ENCODE assay signal across 1 cellular context in the genomic region with DNA sequence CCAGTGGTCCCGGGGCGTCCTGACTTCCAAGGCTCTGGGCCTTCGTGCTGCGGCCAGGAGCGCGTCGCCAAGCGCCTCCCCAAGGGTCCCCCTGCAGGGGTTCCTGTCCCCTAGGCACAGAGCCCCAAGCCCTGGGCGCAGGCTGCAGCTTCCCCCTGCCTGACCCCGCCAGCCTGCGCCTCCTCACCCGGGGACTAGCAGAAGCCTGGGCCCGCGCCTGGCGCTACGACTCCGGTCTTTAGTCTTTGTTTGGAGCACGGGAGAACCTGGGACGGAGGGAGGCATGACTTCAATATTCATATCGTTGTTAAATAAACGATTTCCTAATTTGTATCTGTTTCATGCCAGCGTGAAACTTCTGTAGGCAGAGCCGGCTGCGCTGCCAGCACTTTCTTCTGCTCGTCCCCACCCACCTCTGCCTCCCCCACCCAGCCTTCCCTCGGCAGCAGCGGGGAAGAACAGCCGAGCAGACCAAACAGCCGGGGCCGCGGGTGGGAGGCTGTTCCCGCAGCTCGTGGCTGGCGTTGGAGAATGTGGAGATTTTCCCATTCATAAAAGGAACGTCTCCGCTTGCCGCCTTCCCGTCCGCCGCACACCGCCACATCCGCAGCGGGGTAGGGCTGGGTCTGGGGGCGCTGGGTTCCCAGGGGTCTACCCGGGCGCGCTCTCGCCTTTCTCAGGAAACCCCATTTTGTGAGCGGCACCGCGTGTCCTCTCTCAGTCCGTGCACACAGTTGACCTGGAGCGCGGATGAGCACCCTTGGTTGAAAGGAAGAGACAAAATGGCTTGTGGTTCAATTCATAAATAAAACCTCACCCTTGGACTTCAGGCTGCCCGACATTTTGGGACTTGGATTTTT.
TF ChIP-seq lines count a peak whose summit lies in the region.

No MANE protein-coding gene starts in this region.

TF ChIP-seq in K562, 482 proteins besides CTCF, POLR2A, EP300 and RAD21:
- TF ChIP-seq ZNF311 (CRISPR knock-in tag; IDR thresholded peaks at IDR 0.05) = 0 out of 2 replicates have a peak, but pooled peaks have one; percentile 45
- TF ChIP-seq, protein P1, sequence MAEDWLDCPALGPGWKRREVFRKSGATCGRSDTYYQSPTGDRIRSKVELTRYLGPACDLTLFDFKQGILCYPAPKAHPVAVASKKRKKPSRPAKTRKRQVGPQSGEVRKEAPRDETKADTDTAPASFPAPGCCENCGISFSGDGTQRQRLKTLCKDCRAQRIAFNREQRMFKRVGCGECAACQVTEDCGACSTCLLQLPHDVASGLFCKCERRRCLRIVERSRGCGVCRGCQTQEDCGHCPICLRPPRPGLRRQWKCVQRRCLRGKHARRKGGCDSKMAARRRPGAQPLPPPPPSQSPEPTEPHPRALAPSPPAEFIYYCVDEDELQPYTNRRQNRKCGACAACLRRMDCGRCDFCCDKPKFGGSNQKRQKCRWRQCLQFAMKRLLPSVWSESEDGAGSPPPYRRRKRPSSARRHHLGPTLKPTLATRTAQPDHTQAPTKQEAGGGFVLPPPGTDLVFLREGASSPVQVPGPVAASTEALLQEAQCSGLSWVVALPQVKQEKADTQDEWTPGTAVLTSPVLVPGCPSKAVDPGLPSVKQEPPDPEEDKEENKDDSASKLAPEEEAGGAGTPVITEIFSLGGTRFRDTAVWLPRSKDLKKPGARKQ (CRISPR knock-in tag; IDR thresholded peaks at IDR 0.05) = peak; percentile 74; the same call in 1 of the 2 replicates
- no peak for TF ChIP-seq NCOA6 (IDR thresholded peaks at IDR 0.05)
- TF ChIP-seq NR4A1 (CRISPR knock-in tag; IDR thresholded peaks at IDR 0.05) = no peak
- TF ChIP-seq NR4A1 (tag; IDR thresholded peaks at IDR 0.05) = peak; percentile 39; the same call in 1 of the 2 replicates
- no peak for TF ChIP-seq BHLHE40 (IDR thresholded peaks at IDR 0.05; ENCODE audit: low read length)
- TF ChIP-seq, protein P2, sequence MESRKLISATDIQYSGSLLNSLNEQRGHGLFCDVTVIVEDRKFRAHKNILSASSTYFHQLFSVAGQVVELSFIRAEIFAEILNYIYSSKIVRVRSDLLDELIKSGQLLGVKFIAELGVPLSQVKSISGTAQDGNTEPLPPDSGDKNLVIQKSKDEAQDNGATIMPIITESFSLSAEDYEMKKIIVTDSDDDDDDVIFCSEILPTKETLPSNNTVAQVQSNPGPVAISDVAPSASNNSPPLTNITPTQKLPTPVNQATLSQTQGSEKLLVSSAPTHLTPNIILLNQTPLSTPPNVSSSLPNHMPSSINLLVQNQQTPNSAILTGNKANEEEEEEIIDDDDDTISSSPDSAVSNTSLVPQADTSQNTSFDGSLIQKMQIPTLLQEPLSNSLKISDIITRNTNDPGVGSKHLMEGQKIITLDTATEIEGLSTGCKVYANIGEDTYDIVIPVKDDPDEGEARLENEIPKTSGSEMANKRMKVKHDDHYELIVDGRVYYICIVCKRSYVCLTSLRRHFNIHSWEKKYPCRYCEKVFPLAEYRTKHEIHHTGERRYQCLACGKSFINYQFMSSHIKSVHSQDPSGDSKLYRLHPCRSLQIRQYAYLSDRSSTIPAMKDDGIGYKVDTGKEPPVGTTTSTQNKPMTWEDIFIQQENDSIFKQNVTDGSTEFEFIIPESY (CRISPR knock-in tag; IDR thresholded peaks at IDR 0.05) = 0 out of 2 replicates have a peak, but pooled peaks have one; percentile 5
